ENCODE assay signal across 22 cellular contexts in genomic region chr3:195169011-195169410, GRCh38.
DNase-seq lines count a peak whose midpoint lies in the region; ATAC-seq, FAIRE-seq and TF ChIP-seq lines count a peak whose summit lies in the region.
"Had no signal": no experiment of that assay in that cellular context is flagged by ENCODE, and none has a peak within 500 bp of the region (broad histone marks: within the 10 kb centered on the region; RNA-seq: fewer than 3 reads in every experiment).

No MANE protein-coding gene starts in this region.

- peaks cover 17% of the 10 kb centered on the region for H3K4me1 Mint-ChIP-seq in activated T-cell treated with anti-CD3 and anti-CD28 coated beads, Interleukin-2, amount 50 U/mL, for 24 hours (ENCODE audit: low read depth)
- peaks cover 4% of the 10 kb centered on the region for H3K4me1 Mint-ChIP-seq in activated T-cell treated with anti-CD3 and anti-CD28 coated beads, Interleukin-2, amount 50 U/mL, for 4 hours (ENCODE audit: low read depth)
- peaks cover 9% of the 10 kb centered on the region for H3K4me1 Mint-ChIP-seq in endodermal cell

- no peaks in the 10 kb centered on the region; a peak in 1 of 5 replicates for H3K27me3 ChIP-seq in K562 (ENCODE audit: control insufficient read depth in 2 of 2, insufficient read depth in 2 of 2, low read length in 2 of 2)
- H3K27me3 ChIP-seq in endodermal cell (ENCODE audit: control insufficient read depth, insufficient read depth, low read length, poor library complexity, severe bottlenecking), result no peaks in the 10 kb centered on the region
- H3K27me3 ChIP-seq in sigmoid colon, result no peaks in the 10 kb centered on the region
- H3K27me3 ChIP-seq: BLaER1 treated with 17β-estradiol and CSF1 and Interleukin-3, amounts not matched to agents 10 nM and 100 nM had no signal

- no peak for FAIRE-seq in K562 (lab: Jason Lieb, UNC)
- FAIRE-seq: GM12878, GM19239 had no signal

- H3K27me3 Mint-ChIP-seq in activated T-cell treated with anti-CD3 and anti-CD28 coated beads, Interleukin-2, amount 50 U/mL, for 24 hours, result no peaks in the 10 kb centered on the region
- H3K27me3 Mint-ChIP-seq in activated T-cell treated with anti-CD3 and anti-CD28 coated beads, Interleukin-2, amount 50 U/mL, for 4 hours (ENCODE audit: low read depth), result no peaks in the 10 kb centered on the region
- H3K27me3 Mint-ChIP-seq in endodermal cell (ENCODE audit: insufficient read depth), result no peaks in the 10 kb centered on the region

- no peak for TF ChIP-seq RAD21 in K562 (CRISPR knock-in tag; conservative IDR thresholded peaks at IDR 0.05 in 1 of 2, IDR thresholded peaks at IDR 0.05 in 1 of 2)

- no peaks in the 10 kb centered on the region for H4K20me1 ChIP-seq in K562 (replicated peaks; ENCODE audit: control insufficient read depth, insufficient read depth, low read length)

- H3K4me2 ChIP-seq in K562 (ENCODE audit: insufficient read depth, low read length), result no peak overlapping the region
- H3K4me2 ChIP-seq: BLaER1 treated with 17β-estradiol and CSF1 and Interleukin-3, amounts not matched to agents 10 nM and 100 nM had no signal

- in situ Hi-C loops in K562 (cut with MboI), result no loop called here

- H3K4me3 ChIP-seq in K562 (no peak overlapping the region), endodermal cell (ENCODE audit: low read length) (no peak overlapping the region), sigmoid colon (no peak overlapping the region)
- H3K4me3 ChIP-seq: BLaER1 treated with 17β-estradiol and CSF1 and Interleukin-3, amounts not matched to agents 10 nM and 100 nM; GM12878; GM23248 had no signal

- H2AFZ ChIP-seq in K562 (ENCODE audit: low read depth, low read length), result no peak overlapping the region
- H2AFZ ChIP-seq: GM23248 had no signal

- 90% methylated on average over 16 of the region's 17 CpGs for WGBS in K562 (ENCODE audit: insufficient coverage, low coverage, missing lambda C conversion rate)
- 91 to 95% methylated on average over 11 to 17 of the region's 17 CpGs for WGBS in endodermal cell (ENCODE audit: insufficient coverage in 1 of 2, insufficient read length in 1 of 2), 2 experiments
- 94% methylated on average over 17 of the region's 17 CpGs for WGBS in sigmoid colon, 2 donors

- TF ChIP-seq CTCF in K562 (IDR thresholded peaks at IDR 0.05 in 2 of 3, conservative IDR thresholded peaks at IDR 0.05 in 1 of 3; ENCODE audit: insufficient read depth in 2 of 3, low read depth in 1 of 3, low read length in 3 of 3) (no peak), endodermal cell (conservative IDR thresholded peaks at IDR 0.05) (no peak), sigmoid colon (IDR thresholded peaks at IDR 0.05) (no peak)

- POLR2A ChIA-PET in K562 (lab: Yijun Ruan, JAX), result interaction anchor here (0.9 to 1.4 kb wide), 2 partner anchors 40 to 58 kb away, joined by 3 read pairs; no protein-coding TSS in a partner anchor

- no peaks in the 10 kb centered on the region for H3K9me3 ChIP-seq in K562 (replicated peaks; ENCODE audit: control insufficient read depth, insufficient read depth, low read depth, low read length)
- H3K9me3 ChIP-seq in endodermal cell (ENCODE audit: control insufficient read depth, low read length), result no peaks in the 10 kb centered on the region
- H3K9me3 ChIP-seq in sigmoid colon, result no peaks in the 10 kb centered on the region
- H3K9me3 ChIP-seq: BLaER1 treated with 17β-estradiol and CSF1 and Interleukin-3, amounts not matched to agents 10 nM and 100 nM had no signal

- H3K4me1 ChIP-seq in K562 (replicated peaks in 1 of 2; ENCODE audit: control insufficient read depth in 2 of 2, insufficient read depth in 2 of 2, low read length in 2 of 2), result peaks cover 24 to 33% of the 10 kb centered on the region in 2 experiments
- H3K4me1 ChIP-seq in endodermal cell (ENCODE audit: control insufficient read depth, insufficient read depth, low read length), result peaks cover 4% of the 10 kb centered on the region
- peaks cover 0 to 30% (median 23%) of the 10 kb centered on the region in 4 donors for H3K4me1 ChIP-seq in sigmoid colon

- H3K9me3 Mint-ChIP-seq in activated T-cell treated with anti-CD3 and anti-CD28 coated beads, Interleukin-2, amount 50 U/mL, for 24 hours, result no peaks in the 10 kb centered on the region
- no peaks in the 10 kb centered on the region for H3K9me3 Mint-ChIP-seq in activated T-cell treated with anti-CD3 and anti-CD28 coated beads, Interleukin-2, amount 50 U/mL, for 4 hours
- H3K9me3 Mint-ChIP-seq in endodermal cell, result no peaks in the 10 kb centered on the region
- H3K9me3 Mint-ChIP-seq: CD8-positive, alpha-beta T cell; HFFc6 had no signal

- no peaks in the 10 kb centered on the region for H3K9me1 ChIP-seq in K562 (ENCODE audit: control insufficient read depth, insufficient read depth, low read length)

- H3K36me3 Mint-ChIP-seq in activated T-cell treated with anti-CD3 and anti-CD28 coated beads, Interleukin-2, amount 50 U/mL, for 24 hours (ENCODE audit: low read depth), result no peaks in the 10 kb centered on the region
- H3K36me3 Mint-ChIP-seq in activated T-cell treated with anti-CD3 and anti-CD28 coated beads, Interleukin-2, amount 50 U/mL, for 4 hours (ENCODE audit: insufficient read depth), result peaks cover 3% of the 10 kb centered on the region
- peaks cover 8% of the 10 kb centered on the region for H3K36me3 Mint-ChIP-seq in endodermal cell (ENCODE audit: low read depth)
- H3K36me3 Mint-ChIP-seq: CD8-positive, alpha-beta T cell had no signal

- H3K9ac ChIP-seq in K562 (ENCODE audit: insufficient read depth in 1 of 2, low read depth in 2 of 2, low read length in 2 of 2), result peak overlapping the region in 1 of 2 experiments; percentile 72; a peak in 2 of 4 replicates
- H3K9ac ChIP-seq in endodermal cell (ENCODE audit: extremely low read depth, low read length, poor library complexity, severe bottlenecking), result no peak overlapping the region
- H3K9ac ChIP-seq: BLaER1 treated with 17β-estradiol and CSF1 and Interleukin-3, amounts not matched to agents 10 nM and 100 nM; GM23248 had no signal

- no peak overlapping the region for H3K27ac Mint-ChIP-seq in activated T-cell treated with anti-CD3 and anti-CD28 coated beads, Interleukin-2, amount 50 U/mL, for 24 hours
- no peak overlapping the region for H3K27ac Mint-ChIP-seq in endodermal cell
- H3K27ac Mint-ChIP-seq: B cell; CD8-positive, alpha-beta T cell; HFFc6 had no signal

- TF ChIP-seq EP300 in K562 (IDR thresholded peaks at IDR 0.05; ENCODE audit: low read length), result no peak
- TF ChIP-seq EP300 in sigmoid colon (IDR thresholded peaks at IDR 0.05), result no peak

- no TSS peak for BruUV-seq in K562 (replicated peaks; lab: Mats Ljungman, UMichigan)

- ATAC-seq in activated T-cell treated with anti-CD3 and anti-CD28 coated beads, Interleukin-2, amount 50 U/mL, for 4 hours, result no peak
- no peak for ATAC-seq in K562
- no peak for ATAC-seq in left cardiac atrium
- ATAC-seq: CD8-positive, alpha-beta T cell; GM12878; HCT116 had no signal

- H3K27ac ChIP-seq in K562 (ENCODE audit: extremely low read depth, low read depth, low read length) (no peak overlapping the region), endodermal cell (ENCODE audit: low read depth, low read length) (no peak overlapping the region), sigmoid colon (no peak overlapping the region)
- H3K27ac ChIP-seq: BLaER1 treated with 17β-estradiol and CSF1 and Interleukin-3, amounts not matched to agents 10 nM and 100 nM; GM23248; HL-60 had no signal

- intact Hi-C loops in K562 (cut with micrococcal nuclease), result no loop called here
- intact Hi-C loops in sigmoid colon (cut with DNase I), result no loop called here
- intact Hi-C loops in left cardiac atrium (cut with DNase I), result no loop called here

- TF ChIP-seq POLR2A in K562 (conservative IDR thresholded peaks at IDR 0.05), result no peak
- TF ChIP-seq POLR2A in sigmoid colon (IDR thresholded peaks at IDR 0.05), result no peak

- CTCF ChIA-PET in K562 (lab: Yijun Ruan, JAX; ENCODE audit: low intra/inter-chr PET ratio), result no interaction called here

- peaks cover 16% of the 10 kb centered on the region; the same call in 2 of the 3 replicates for H3K79me2 ChIP-seq in K562 (ENCODE audit: control insufficient read depth, insufficient read depth, low read length)

- H3K4me3 Mint-ChIP-seq in activated T-cell treated with anti-CD3 and anti-CD28 coated beads, Interleukin-2, amount 50 U/mL, for 24 hours, result no peak overlapping the region
- no peak overlapping the region for H3K4me3 Mint-ChIP-seq in activated T-cell treated with anti-CD3 and anti-CD28 coated beads, Interleukin-2, amount 50 U/mL, for 4 hours
- H3K4me3 Mint-ChIP-seq in endodermal cell, result no peak overlapping the region
- H3K4me3 Mint-ChIP-seq: B cell; CD8-positive, alpha-beta T cell; HFFc6 had no signal

- no peaks in the 10 kb centered on the region for H3K36me3 ChIP-seq in K562 (ENCODE audit: control insufficient read depth, insufficient read depth, low read length)
- no peaks in the 10 kb centered on the region for H3K36me3 ChIP-seq in endodermal cell (ENCODE audit: control insufficient read depth, insufficient read depth, low read length)
- H3K36me3 ChIP-seq in sigmoid colon, result no peaks in the 10 kb centered on the region
- H3K36me3 ChIP-seq: BLaER1 treated with 17β-estradiol and CSF1 and Interleukin-3, amounts not matched to agents 10 nM and 100 nM had no signal

- DNase-seq in activated T-cell treated with anti-CD3 and anti-CD28 coated beads, Interleukin-2, amount 50 U/mL, for 24 hours, result peak; percentile 14
- DNase-seq in activated T-cell treated with anti-CD3 and anti-CD28 coated beads, Interleukin-2, amount 50 U/mL, for 4 hours, result no peak
- no peak for DNase-seq in K562 (ENCODE audit: extremely low read depth in 1 of 4, low spot score in 3 of 4)
- peak; percentile 33 for DNase-seq in endodermal cell
- DNase-seq in sigmoid colon, result peak; percentile 42
- no peak for DNase-seq in SKM-1 treated with dmso at 0.1 percent for 144 hours (lab: John Stamatoyannopoulos, UW; ENCODE audit: unreplicated experiment)
- DNase-seq in left cardiac atrium, result no peak
- DNase-seq in NCI-H2171 (lab: John Stamatoyannopoulos, UW), result no peak
- DNase-seq: 8988T; Calu3; CD8-positive, alpha-beta T cell; DMS79 treated with DMSO at 0.1 percent for 48 hours; GM23248; H7; HFFc6; IMR-90 had no signal

TF ChIP-seq in K562, 482 proteins besides CTCF, POLR2A, EP300 and RAD21 (continues in another document):
- TF ChIP-seq CSDE1 (IDR thresholded peaks at IDR 0.05) (no peak), POLR2G (IDR thresholded peaks at IDR 0.05; ENCODE audit: low read depth, low read length) (0 out of 2 replicates have a peak, but pooled peaks have one; percentile 27)

Comparison
In these comparisons a context has a peak if more than half of its experiments do, and no peak if none do; other contexts are left out.
1. DNase-seq: peak in activated T-cell treated with anti-CD3 and anti-CD28 coated beads, Interleukin-2, amount 50 U/mL, for 24 hours (single experiment), endodermal cell (single experiment) and sigmoid colon (single experiment); none in activated T-cell treated with anti-CD3 and anti-CD28 coated beads, Interleukin-2, amount 50 U/mL, for 4 hours (single experiment), K562 (0 of 4), SKM-1 treated with dmso at 0.1 percent for 144 hours (single experiment), left cardiac atrium (single experiment) and NCI-H2171 (single experiment).